ENCODE assay signal across 14 cellular contexts in genomic region chr4:168615294-168615693, GRCh38.
DNase-seq lines count a peak whose midpoint lies in the region; ATAC-seq and TF ChIP-seq lines count a peak whose summit lies in the region.
"Had no signal": no experiment of that assay in that cellular context is flagged by ENCODE, and none has a peak within 500 bp of the region (broad histone marks: within the 10 kb centered on the region; RNA-seq: fewer than 3 reads in every experiment).

No MANE protein-coding gene starts in this region.

- H3K9me3 ChIP-seq in HAP-1 (no peaks in the 10 kb centered on the region), smooth muscle cell (replicated peaks; ENCODE audit: low read depth) (no peaks in the 10 kb centered on the region), transverse colon (no peaks in the 10 kb centered on the region)

- H3K4me2 ChIP-seq in smooth muscle cell = peak overlapping the region; percentile 40

- no peaks in the 10 kb centered on the region for H3K79me2 ChIP-seq in smooth muscle cell (ENCODE audit: low read depth)

- H3K27me3 ChIP-seq in HAP-1 (ENCODE audit: low read depth) (no peaks in the 10 kb centered on the region), smooth muscle cell (ENCODE audit: low read depth) (no peaks in the 10 kb centered on the region), transverse colon (no peaks in the 10 kb centered on the region)

- no peak for TF ChIP-seq EP300 in transverse colon (IDR thresholded peaks at IDR 0.05; ENCODE audit: low read depth)

- DNase-seq in HAP-1 (ENCODE audit: low spot score in 2 of 2) = peak; percentile 68 to 89
- peak; percentile 87 for DNase-seq in fibroblast of the aortic adventitia (ENCODE audit: low read depth)
- no peak for DNase-seq in smooth muscle cell (lab: John Stamatoyannopoulos, UW; ENCODE audit: unreplicated experiment)
- DNase-seq in transverse colon = no peak
- DNase-seq in activated CD4-positive, alpha-beta T cell treated with anti-CD3 and anti-CD28 coated beads for 48 hours = no peak
- DNase-seq: activated CD4-positive, alpha-beta memory T cell treated with anti-CD3 and anti-CD28 coated beads for 36 hours; hippocampal formation; NCI-H146; NCI-H748 treated with DMSO at 0.1 percent for 48 hours; SHP77; small intestine had no signal

- ATAC-seq in SK-N-SH treated with all-trans-retinoic acid at 6 μM for 48 hours (peak; percentile 34), GM19023 (IDR thresholded peaks at IDR 0.05; ENCODE audit: unreplicated experiment) (no peak)
- ATAC-seq: left lobe of liver had no signal

- no peak overlapping the region for H3K4me3 ChIP-seq in HAP-1
- no peak overlapping the region for H3K4me3 ChIP-seq in fibroblast of the aortic adventitia (ENCODE audit: low read depth, low read length)
- H3K4me3 ChIP-seq in smooth muscle cell = no peak overlapping the region
- H3K4me3 ChIP-seq in transverse colon = no peak overlapping the region

- H3K36me3 ChIP-seq in HAP-1 (replicated peaks) = no peaks in the 10 kb centered on the region
- no peaks in the 10 kb centered on the region for H3K36me3 ChIP-seq in smooth muscle cell (ENCODE audit: low read depth)
- H3K36me3 ChIP-seq in transverse colon = no peaks in the 10 kb centered on the region

- H3K27ac ChIP-seq in smooth muscle cell (ENCODE audit: low read depth) (peak overlapping the region; percentile 79), transverse colon (no peak overlapping the region)

- peaks cover 23% of the 10 kb centered on the region for H3F3A ChIP-seq in smooth muscle cell (ENCODE audit: low read depth)

- no peak for TF ChIP-seq POLR2A in transverse colon (IDR thresholded peaks at IDR 0.05)

- intact Hi-C loops in transverse colon (cut with DNase I; ENCODE audit: low total_unique reads) = no loop called here

- H2AFZ ChIP-seq in smooth muscle cell (ENCODE audit: low read depth) = peak overlapping the region; percentile 4

- no peaks in the 10 kb centered on the region for H4K20me1 ChIP-seq in smooth muscle cell (ENCODE audit: low read depth)

- no peak for TF ChIP-seq CTCF in fibroblast of the aortic adventitia (IDR thresholded peaks at IDR 0.05; ENCODE audit: insufficient read depth, low read length)
- TF ChIP-seq CTCF in smooth muscle cell (IDR thresholded peaks at IDR 0.05; ENCODE audit: borderline replicate concordance, insufficient read depth, poor library complexity, severe bottlenecking) = no peak
- TF ChIP-seq CTCF in transverse colon (IDR thresholded peaks at IDR 0.05) = no peak

- H3K9ac ChIP-seq in smooth muscle cell (ENCODE audit: low read depth) = no peak overlapping the region

- in situ Hi-C loops in HAP-1 (cut with MboI; ENCODE audit: low sequenced_read_pairs) (no loop called here), transverse colon (cut with MboI; ENCODE audit: low pct_ligation_motif_present in 1 of 4, low pct_unique_long_range_greater_than_20kb in 1 of 4, low sequenced_read_pairs in 3 of 4) (no loop called here)

- H3K4me1 ChIP-seq in HAP-1 = peaks cover 22% of the 10 kb centered on the region
- H3K4me1 ChIP-seq in smooth muscle cell (ENCODE audit: low read depth) = peaks cover 29% of the 10 kb centered on the region
- no peaks in the 10 kb centered on the region for H3K4me1 ChIP-seq in transverse colon

- WGBS in smooth muscle cell (ENCODE audit: low lambda C conversion rate) = 39% methylated on average over 4 of the region's 4 CpGs
- WGBS in transverse colon (ENCODE audit: low coverage in 1 of 2), 2 donors = 74 to 80% methylated on average over 3 to 4 of the region's 4 CpGs

TF ChIP-seq in SK-N-SH treated with all-trans-retinoic acid at 6 μM for 48 hours, 23 proteins besides CTCF, POLR2A, EP300 and RAD21:
- TF ChIP-seq ISL1 (CRISPR knock-in tag; IDR thresholded peaks at IDR 0.05) (peak; percentile 88), TSHZ2 (CRISPR knock-in tag; IDR thresholded peaks at IDR 0.05) (no peak), CREB5 (CRISPR knock-in tag; IDR thresholded peaks at IDR 0.05; ENCODE audit: low read depth) (peak; percentile 71; the same call in 1 of the 2 replicates)
TF ChIP-seq in SK-N-SH treated with all-trans-retinoic acid at 6 μM for 48 hours: peak in this region for 2.

Comparison
In these comparisons a context has a peak if more than half of its experiments do, and no peak if none do; other contexts are left out.
1. DNase-seq: peak in HAP-1 (2 of 2) and fibroblast of the aortic adventitia (single experiment); none in smooth muscle cell (single experiment), transverse colon (single experiment) and activated CD4-positive, alpha-beta T cell treated with anti-CD3 and anti-CD28 coated beads for 48 hours (single experiment).